2 cellular contexts compared by ENCODE assay signal in genomic region chr1:6246497-6247295, GRCh38.
TF ChIP-seq lines count a peak whose summit lies in the region.

No MANE protein-coding gene starts in this region.

TF ChIP-seq in A549, 52 proteins besides CTCF, POLR2A, EP300 and RAD21:
- TF ChIP-seq SMC3 (IDR thresholded peaks at IDR 0.05) (peak; percentile 87), EHMT2 (IDR thresholded peaks at IDR 0.05; ENCODE audit: low read depth) (no peak)

TF ChIP-seq in GM12878, 131 proteins besides CTCF, POLR2A, EP300 and RAD21:
- TF ChIP-seq IRF4 (IDR thresholded peaks at IDR 0.05; ENCODE audit: low read depth, low read length) (no peak), ATF2 (IDR thresholded peaks at IDR 0.05; ENCODE audit: low read length) (no peak), ZBTB11 (CRISPR knock-in tag; IDR thresholded peaks at IDR 0.05) (no peak), SMC3 (IDR thresholded peaks at IDR 0.05; ENCODE audit: borderline replicate concordance, low read length) (peak; percentile 97), STAT1 (conservative IDR thresholded peaks at IDR 0.05) (no peak), FOXM1 (IDR thresholded peaks at IDR 0.05; ENCODE audit: low read depth, low read length) (0 out of 2 replicates have a peak, but pooled peaks have one; percentile 27), HDAC6 (IDR thresholded peaks at IDR 0.05; ENCODE audit: unreplicated experiment) (no peak), ZNF24 (IDR thresholded peaks at IDR 0.05) (no peak), KDM1A (IDR thresholded peaks at IDR 0.05; ENCODE audit: borderline replicate concordance) (no peak), HSF1 (IDR thresholded peaks at IDR 0.05; ENCODE audit: low read depth, low read length) (no peak), RFX5 (IDR thresholded peaks at IDR 0.05; ENCODE audit: low read depth, low read length) (no peak), ZNF217 (IDR thresholded peaks at IDR 0.05) (no peak), STAT3 (IDR thresholded peaks at IDR 0.05; ENCODE audit: low read depth, low read length) (no peak), HDAC2 (IDR thresholded peaks at IDR 0.05) (no peak), ZBTB33 (IDR thresholded peaks at IDR 0.05) (no peak), CREB1 (IDR thresholded peaks at IDR 0.05; ENCODE audit: low read depth) (0 out of 2 replicates have a peak, but pooled peaks have one; percentile 22), SIN3A (IDR thresholded peaks at IDR 0.05; ENCODE audit: low read depth, low read length) (0 out of 2 replicates have a peak, but pooled peaks have one; percentile 42), REST (IDR thresholded peaks at IDR 0.05; ENCODE audit: low read depth, low read length) (peak; percentile 49; the same call in 1 of the 2 replicates), DPF2 (IDR thresholded peaks at IDR 0.05) (no peak), RELA (IDR thresholded peaks at IDR 0.05; ENCODE audit: borderline replicate concordance, partially characterized antibody) (no peak), NFYA (IDR thresholded peaks at IDR 0.05; ENCODE audit: borderline replicate concordance, low read depth, low read length) (no peak), NBN (IDR thresholded peaks at IDR 0.05) (0 out of 2 replicates have a peak, but pooled peaks have one; percentile 19), RB1 (IDR thresholded peaks at IDR 0.05; ENCODE audit: borderline replicate concordance) (no peak), TCF12 (IDR thresholded peaks at IDR 0.05; ENCODE audit: low read depth, low read length) (0 out of 2 replicates have a peak, but pooled peaks have one; percentile 12), ZSCAN29 (IDR thresholded peaks at IDR 0.05) (no peak), MXI1 (IDR thresholded peaks at IDR 0.05; ENCODE audit: low read depth, low read length) (no peak), RCOR1 (conservative IDR thresholded peaks at IDR 0.05; ENCODE audit: low read depth, low read length) (no peak), EGR1 (IDR thresholded peaks at IDR 0.05; ENCODE audit: borderline replicate concordance in 1 of 2, low read depth in 2 of 2, low read length in 2 of 2) (no peak), WRNIP1 (IDR thresholded peaks at IDR 0.05; ENCODE audit: borderline replicate concordance, low read depth, low read length) (0 out of 2 replicates have a peak, but pooled peaks have one; percentile 36), USF2 (IDR thresholded peaks at IDR 0.05; ENCODE audit: borderline replicate concordance, low read depth, low read length) (no peak), IRF3 (IDR thresholded peaks at IDR 0.05) (no peak; the same call in 1 of the 2 replicates), YY1 (IDR thresholded peaks at IDR 0.05; ENCODE audit: low read depth, low read length) (peak; percentile 59), CREM (IDR thresholded peaks at IDR 0.05; ENCODE audit: low read depth) (no peak), TBL1XR1 (IDR thresholded peaks at IDR 0.05; ENCODE audit: low read depth, low read length) (peak; percentile 39; the same call in 1 of the 2 replicates), NRF1 (conservative IDR thresholded peaks at IDR 0.05; ENCODE audit: low read depth, low read length) (no peak), PAX8 (IDR thresholded peaks at IDR 0.05) (no peak), SIX5 (IDR thresholded peaks at IDR 0.05; ENCODE audit: low read depth, low read length, severe bottlenecking) (no peak), E2F4 (IDR thresholded peaks at IDR 0.05; ENCODE audit: low read depth, low read length) (no peak)
